7 cellular contexts compared by ENCODE assay signal in genomic region chr2:82507657-82508056, GRCh38.
"Had no signal": no experiment of that assay in that cellular context is flagged by ENCODE, and none has a peak within 500 bp of the region (broad histone marks: within the 10 kb centered on the region; RNA-seq: fewer than 3 reads in every experiment).

No MANE protein-coding gene starts in this region.

- H3K9me3 ChIP-seq: HAP-1 had no signal

- H3K4me1 ChIP-seq: HAP-1 had no signal

- H3K36me3 ChIP-seq: HAP-1 had no signal

- H3K4me3 ChIP-seq: GM23248, HAP-1 had no signal

- H3K9ac ChIP-seq: GM23248 had no signal

- DNase-seq: GM23248, GOT3, H7, HFFc6, IMR-90 had no signal

- ATAC-seq: HCT116 had no signal

- H2AFZ ChIP-seq: GM23248 had no signal

- H3K27ac ChIP-seq: GM23248 had no signal
